Comparison of ENCODE assay signal across 26 cellular contexts in genomic region chr6:44725070-44725469, GRCh38.
DNase-seq lines count a peak whose midpoint lies in the region.
"Had no signal": no experiment of that assay in that cellular context is flagged by ENCODE, and none has a peak within 500 bp of the region (broad histone marks: within the 10 kb centered on the region; RNA-seq: fewer than 3 reads in every experiment).

No MANE protein-coding gene starts in this region.

- no peaks in the 10 kb centered on the region for H3K27me3 ChIP-seq in MG63

- H3K36me3 ChIP-seq in MG63, result no peaks in the 10 kb centered on the region

- H3K4me3 ChIP-seq in MG63, result no peak overlapping the region
- H3K4me3 ChIP-seq: dorsolateral prefrontal cortex, GM23338, hepatocyte, smooth muscle cell had no signal

- DNase-seq in EH (ENCODE audit: low read depth) (peak; percentile 68), MG63 (peak; percentile 57), dermis microvascular lymphatic vessel endothelial cell (ENCODE audit: low read depth in 2 of 2) (peak; percentile 42 to 63), myocyte (ENCODE audit: low read depth) (peak; percentile 14), NCI-H128 (lab: John Stamatoyannopoulos, UW; ENCODE audit: unreplicated experiment) (no peak), AG08396 (ENCODE audit: low spot score) (no peak), DMS79 (lab: John Stamatoyannopoulos, UW) (no peak)
- DNase-seq: ACHN; activated CD4-positive, alpha-beta T cell treated with anti-CD3 and anti-CD28 coated beads for 48 hours; activated naive CD4-positive, alpha-beta T cell treated with anti-CD3 and anti-CD28 coated beads for 36 hours; activated T-cell treated with anti-CD3 and anti-CD28 coated beads, Interleukin-2, amount 50 U/mL, for 48 hours; amniotic stem cell; Calu3; caudate nucleus; dorsolateral prefrontal cortex; foreskin fibroblast; mesendoderm; NCI-H1048; NCI-H2029; NCI-H526 treated with DMSO at 0.1 percent for 48 hours; RPMI8226; stimulated activated CD4-positive, alpha-beta T cell treated with anti-CD3 and anti-CD28 coated beads, Interleukin-2, amount 100 ng/mL, for 24 hours; T-helper 17 cell had no signal

- no peaks in the 10 kb centered on the region for H3K9me3 ChIP-seq in MG63

Comparison
In these comparisons a context has a peak if more than half of its experiments do, and no peak if none do; other contexts are left out.
1. DNase-seq: peak in EH (single experiment), MG63 (single experiment), dermis microvascular lymphatic vessel endothelial cell (2 of 2) and myocyte (single experiment); none in NCI-H128 (single experiment), AG08396 (single experiment) and DMS79 (single experiment).